ENCODE assay signal across 26 cellular contexts in genomic region chr2:220036431-220036830, GRCh38.
"Had no signal": no experiment of that assay in that cellular context is flagged by ENCODE, and none has a peak within 500 bp of the region (broad histone marks: within the 10 kb centered on the region; RNA-seq: fewer than 3 reads in every experiment).

No MANE protein-coding gene starts in this region.

- DNase-seq: colonic mucosa; effector CD8-positive, alpha-beta T cell; endodermal cell; foreskin keratinocyte; heart left ventricle; kidney; natural killer cell; occipital lobe; ovary; posterior cingulate gyrus; psoas muscle; right cardiac atrium; sigmoid colon; spleen; stimulated activated CD4-positive, alpha-beta T cell treated with anti-CD3 and anti-CD28 coated beads, Interleukin-4, amount 100 ng/mL, for 4 hours; stimulated activated naive CD8-positive, alpha-beta T cell treated with anti-CD3 and anti-CD28 coated beads, Interleukin-15, Interleukin-2, amounts not matched to agents 100 U/mL and 50 U/mL, for 24 hours; transverse colon had no signal

- H3K4me3 ChIP-seq: colonic mucosa, gastroesophageal sphincter, heart left ventricle, hepatocyte, lung, ovary, psoas muscle, sigmoid colon, skin epidermis, spleen, transverse colon, vagina had no signal

- H3K27ac ChIP-seq: colonic mucosa, epithelial cell of prostate, foreskin keratinocyte, gastroesophageal sphincter, heart left ventricle, hepatocyte, ovary, psoas muscle, sigmoid colon, skin epidermis, spleen, transverse colon, vagina had no signal

- ATAC-seq: esophagus mucosa; foreskin keratinocyte; gastroesophageal sphincter; heart left ventricle; left lobe of liver; natural killer cell; psoas muscle; right cardiac atrium; stimulated activated memory B cell treated with anti-CD40 and anti-IgM and Interleukin-4, amounts not matched to agents 10 μg/mL and 1 μg/mL and 100 μg/mL, for 72 hours; stimulated activated naive CD8-positive, alpha-beta T cell treated with anti-CD3 and anti-CD28 coated beads, Interleukin-15, Interleukin-2, amounts not matched to agents 100 U/mL and 50 U/mL, for 24 hours had no signal
